Comparison of ENCODE assay signal across 21 cellular contexts in genomic region chr12:120771097-120771496, GRCh38. TPM values are rescaled to one million over a fixed set of nuclear protein-coding genes. Genes with fewer than 3 reads are reported as not detected.
DNase-seq lines count a peak whose midpoint lies in the region; ATAC-seq and TF ChIP-seq lines count a peak whose summit lies in the region.
"Had no signal": no experiment of that assay in that cellular context is flagged by ENCODE, and none has a peak within 500 bp of the region (broad histone marks: within the 10 kb centered on the region; RNA-seq: fewer than 3 reads in every experiment).

No MANE protein-coding gene starts in this region.

- DNase-seq in activated naive CD8-positive, alpha-beta T cell treated with anti-CD3 and anti-CD28 coated beads for 36 hours, result no peak
- peak; percentile 18 for DNase-seq in astrocyte of the spinal cord (ENCODE audit: low read depth, low spot score)
- no peak for DNase-seq in naive B cell
- DNase-seq in type B pancreatic cell (ENCODE audit: extremely low spot score, unreplicated experiment), result no peak
- DNase-seq in COLO668 (lab: John Stamatoyannopoulos, UW; ENCODE audit: unreplicated experiment), result no peak
- DNase-seq: activated CD4-positive, alpha-beta T cell treated with anti-CD3 and anti-CD28 coated beads for 4 hours; activated naive CD4-positive, alpha-beta T cell treated with Interleukin-2 at 50 U/mL for 16 hours; C1 segment of cervical spinal cord; colonic mucosa; heart left ventricle; left ventricle myocardium inferior; MG63; mucosa of descending colon; NCI-H226; NCI-H774; right lobe of liver; stimulated activated CD4-positive, alpha-beta T cell treated with anti-CD3 and anti-CD28 coated beads, Interleukin-15, amount 100 ng/mL, for 24 hours had no signal

- in situ Hi-C loops in astrocyte of the spinal cord (cut with HindIII; ENCODE audit: low sequenced_read_pairs), result no loop called here

- peaks cover 14% of the 10 kb centered on the region for H3K4me1 Mint-ChIP-seq in activated naive CD8-positive, alpha-beta T cell (ENCODE audit: low read depth)
- H3K4me1 Mint-ChIP-seq in activated naive CD8-positive, alpha-beta T cell treated with anti-CD3 and anti-CD28 coated beads for 36 hours, result peaks cover 11% of the 10 kb centered on the region
- H3K4me1 Mint-ChIP-seq in naive B cell (peaks cover 19 to 31% (median 26%) of the 10 kb centered on the region in 3 donors), type B pancreatic cell (ENCODE audit: unreplicated experiment) (peaks cover 37% of the 10 kb centered on the region)

- H3K27ac Mint-ChIP-seq in activated naive CD8-positive, alpha-beta T cell, result peak overlapping the region; percentile 58
- no peak overlapping the region for H3K27ac Mint-ChIP-seq in activated naive CD8-positive, alpha-beta T cell treated with anti-CD3 and anti-CD28 coated beads for 36 hours
- H3K27ac Mint-ChIP-seq in naive B cell (peak overlapping the region in 4 of 6 donors; percentile 31 to 63 (median 36)), type B pancreatic cell (peak overlapping the region; percentile 22)

- H3K27me3 Mint-ChIP-seq in activated naive CD8-positive, alpha-beta T cell, result no peaks in the 10 kb centered on the region
- H3K27me3 Mint-ChIP-seq in activated naive CD8-positive, alpha-beta T cell treated with anti-CD3 and anti-CD28 coated beads for 36 hours, result no peaks in the 10 kb centered on the region
- no peaks in the 10 kb centered on the region for H3K27me3 Mint-ChIP-seq in naive B cell
- no peaks in the 10 kb centered on the region for H3K27me3 Mint-ChIP-seq in type B pancreatic cell

- H3K9me3 Mint-ChIP-seq in activated naive CD8-positive, alpha-beta T cell (ENCODE audit: low read depth), result no peaks in the 10 kb centered on the region
- no peaks in the 10 kb centered on the region for H3K9me3 Mint-ChIP-seq in activated naive CD8-positive, alpha-beta T cell treated with anti-CD3 and anti-CD28 coated beads for 36 hours
- H3K9me3 Mint-ChIP-seq in naive B cell (no peaks in the 10 kb centered on the region), type B pancreatic cell (no peaks in the 10 kb centered on the region)

- ATAC-seq in naive B cell (ENCODE audit: low read depth in 2 of 2) (no peak), HG02840 (IDR thresholded peaks at IDR 0.05; ENCODE audit: low FRiP score, unreplicated experiment) (no peak), HG03342 (IDR thresholded peaks at IDR 0.05; ENCODE audit: unreplicated experiment) (no peak)
- ATAC-seq: heart left ventricle, mucosa of descending colon, right lobe of liver had no signal

- H3K4me3 ChIP-seq in astrocyte of the spinal cord (ENCODE audit: low read depth, low read length), result no peak overlapping the region
- H3K4me3 ChIP-seq: colonic mucosa, heart left ventricle, left ventricle myocardium inferior, MG63, mucosa of descending colon, right lobe of liver, vagina had no signal

- peaks cover 4% of the 10 kb centered on the region for H3K36me3 Mint-ChIP-seq in activated naive CD8-positive, alpha-beta T cell
- peaks cover 4% of the 10 kb centered on the region for H3K36me3 Mint-ChIP-seq in activated naive CD8-positive, alpha-beta T cell treated with anti-CD3 and anti-CD28 coated beads for 36 hours
- H3K36me3 Mint-ChIP-seq in naive B cell, result peaks cover 25 to 33% of the 10 kb centered on the region in 2 donors
- H3K36me3 Mint-ChIP-seq in type B pancreatic cell, result peaks cover 36% of the 10 kb centered on the region

- H3K4me3 Mint-ChIP-seq in activated naive CD8-positive, alpha-beta T cell, result no peak overlapping the region
- no peak overlapping the region for H3K4me3 Mint-ChIP-seq in activated naive CD8-positive, alpha-beta T cell treated with anti-CD3 and anti-CD28 coated beads for 36 hours
- H3K4me3 Mint-ChIP-seq in naive B cell (no peak overlapping the region), type B pancreatic cell (peak overlapping the region; percentile 30)

- TF ChIP-seq CTCF in astrocyte of the spinal cord (IDR thresholded peaks at IDR 0.05; ENCODE audit: low read depth, low read length) (no peak), type B pancreatic cell (conservative IDR thresholded peaks at IDR 0.05) (no peak)

RNA-seq across cellular contexts. Expression of gene ACADS, which starts 45.5 kb away (rescaled TPM):
- total RNA-seq in activated naive CD8-positive, alpha-beta T cell treated with anti-CD3 and anti-CD28 coated beads for 36 hours, result 10 to 100 TPM; 11.4 to 13.4 TPM
- polyA plus RNA-seq in naive B cell (ENCODE audit: low read depth in 6 of 6), result 10 to 100 TPM in 1 of 6 donors, 1 to 10 TPM in 5; 3.4 to 17.4 (median 7.7) TPM
- 12.1 and 16.4 TPM in 2 replicates for total RNA-seq in type B pancreatic cell (ENCODE audit: low replicate concordance)
